In the genomic region with DNA sequence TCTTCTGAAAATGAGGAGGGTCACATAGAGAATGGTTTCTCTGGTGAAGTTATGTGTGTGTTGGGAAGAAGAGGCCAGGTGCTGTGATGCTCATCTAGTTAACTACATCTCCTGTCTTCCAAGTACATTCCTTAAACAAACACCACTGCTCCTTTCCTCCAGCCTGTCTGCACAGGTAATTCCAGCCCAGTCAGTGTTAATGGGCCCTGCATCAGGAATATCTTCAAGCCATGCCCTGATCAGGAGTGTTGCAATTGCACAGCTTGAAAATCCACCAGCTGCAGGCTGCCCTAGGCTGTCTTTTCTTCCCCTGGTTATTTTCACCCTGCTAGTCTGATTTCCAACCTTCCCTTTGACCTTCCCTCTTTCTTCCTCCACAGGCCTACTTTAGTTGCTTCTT, we compare ENCODE assay signal across 24 cellular contexts. TPM values are rescaled to one million over a fixed set of nuclear protein-coding genes. Genes with fewer than 3 reads are reported as not detected.
A peak's percentile ranks its signal among the peaks of the same experiment; 100 is the strongest.
DNase-seq lines count a peak whose midpoint lies in the region; ATAC-seq and TF ChIP-seq lines count a peak whose summit lies in the region.
"Had no signal": no experiment of that assay in that cellular context is flagged by ENCODE, and none has a peak within 500 bp of the region (broad histone marks: within the 10 kb centered on the region; RNA-seq: fewer than 3 reads in every experiment).

No MANE protein-coding gene starts in this region.

- H3K27ac Mint-ChIP-seq in endothelial cell (ENCODE audit: unreplicated experiment): peak overlapping the region; percentile 1
- H3K27ac Mint-ChIP-seq: CD4-positive, alpha-beta T cell; GM23338; H9 had no signal

- H3K27me3 ChIP-seq in mammary epithelial cell (ENCODE audit: insufficient read depth, low read length) (no peaks in the 10 kb centered on the region), breast epithelium (no peaks in the 10 kb centered on the region)
- H3K27me3 ChIP-seq: BLaER1 treated with 17β-estradiol and CSF1 and Interleukin-3, amounts not matched to agents 10 nM and 100 nM; MG63; SJSA1 had no signal

- no peak overlapping the region for H3K4me3 ChIP-seq in mammary epithelial cell (replicated peaks in 1 of 3; ENCODE audit: insufficient read depth in 1 of 3, low read depth in 2 of 3, low read length in 3 of 3)
- no peak overlapping the region for H3K4me3 ChIP-seq in breast epithelium
- H3K4me3 ChIP-seq in mucosa of descending colon: no peak overlapping the region
- H3K4me3 ChIP-seq: BLaER1 treated with 17β-estradiol and CSF1 and Interleukin-3, amounts not matched to agents 10 nM and 100 nM; GM23338; MG63; PC-9; SJSA1 had no signal

- ATAC-seq in mucosa of descending colon (peak; percentile 18), GM18858 (IDR thresholded peaks at IDR 0.05; ENCODE audit: unreplicated experiment) (no peak)
- ATAC-seq: GM23338 had no signal

- TF ChIP-seq CTCF in mammary epithelial cell (conservative IDR thresholded peaks at IDR 0.05 in 1 of 2, IDR thresholded peaks at IDR 0.05 in 1 of 2; ENCODE audit: extremely low read depth in 1 of 2, insufficient read depth in 1 of 2, low read depth in 1 of 2, low read length in 2 of 2): no peak
- TF ChIP-seq CTCF in breast epithelium (IDR thresholded peaks at IDR 0.05): no peak
- TF ChIP-seq CTCF in endothelial cell (IDR thresholded peaks at IDR 0.05; ENCODE audit: unreplicated experiment): no peak
- TF ChIP-seq CTCF in mucosa of descending colon (IDR thresholded peaks at IDR 0.05): no peak

- H3K27ac ChIP-seq in mammary epithelial cell (ENCODE audit: insufficient read depth, low read depth, low read length) (no peak overlapping the region), breast epithelium (no peak overlapping the region)
- H3K27ac ChIP-seq: BLaER1 treated with 17β-estradiol and CSF1 and Interleukin-3, amounts not matched to agents 10 nM and 100 nM; PC-9; SJSA1 had no signal

- H3K27me3 Mint-ChIP-seq in endothelial cell (ENCODE audit: unreplicated experiment): peaks cover 6% of the 10 kb centered on the region
- H3K27me3 Mint-ChIP-seq: CD4-positive, alpha-beta T cell had no signal

- H3K9ac ChIP-seq in mammary epithelial cell (ENCODE audit: insufficient read depth, low read length): no peak overlapping the region
- H3K9ac ChIP-seq: BLaER1 treated with 17β-estradiol and CSF1 and Interleukin-3, amounts not matched to agents 10 nM and 100 nM had no signal

- intact Hi-C loops in mammary epithelial cell (cut with micrococcal nuclease): loop anchor here (5.0 kb wide), 1 partner anchor 628 kb away; no protein-coding TSS in a partner anchor
- intact Hi-C loops in breast epithelium (cut with DNase I; ENCODE audit: low total_unique reads): loop anchor here (10.0 kb wide), 1 partner anchor 141 kb away; no protein-coding TSS in a partner anchor
- intact Hi-C loops in mucosa of descending colon (cut with DNase I, micrococcal nuclease): loop anchor here (5.0 to 10.0 kb wide), 3 partner anchors 143 to 511 kb away; no protein-coding TSS in a partner anchor

- H3K4me2 ChIP-seq in mammary epithelial cell (ENCODE audit: insufficient read depth, low read depth, low read length): no peak overlapping the region
- H3K4me2 ChIP-seq: BLaER1 treated with 17β-estradiol and CSF1 and Interleukin-3, amounts not matched to agents 10 nM and 100 nM; GM23338; PC-9 had no signal

- H4K20me1 ChIP-seq in mammary epithelial cell (ENCODE audit: insufficient read depth, low read length): no peaks in the 10 kb centered on the region

- no peak overlapping the region for H3K4me3 Mint-ChIP-seq in endothelial cell (ENCODE audit: unreplicated experiment)
- H3K4me3 Mint-ChIP-seq: CD4-positive, alpha-beta T cell; GM23338; H9 had no signal

- no peaks in the 10 kb centered on the region for H3K9me3 Mint-ChIP-seq in endothelial cell (ENCODE audit: unreplicated experiment)
- H3K9me3 Mint-ChIP-seq: CD4-positive, alpha-beta T cell; GM23338; H9 had no signal

- no TSS peak for BruUV-seq in mammary epithelial cell (replicated peaks; lab: Mats Ljungman, UMichigan)

- no peaks in the 10 kb centered on the region for H3K79me2 ChIP-seq in mammary epithelial cell (ENCODE audit: insufficient read depth, low read length)

- no peaks in the 10 kb centered on the region for H3K36me3 ChIP-seq in mammary epithelial cell (ENCODE audit: insufficient read depth, low read length)
- H3K36me3 ChIP-seq in breast epithelium: no peaks in the 10 kb centered on the region
- no peaks in the 10 kb centered on the region for H3K36me3 ChIP-seq in mucosa of descending colon (ENCODE audit: low read depth)
- H3K36me3 ChIP-seq: MG63, SJSA1 had no signal

- H3K4me1 ChIP-seq in mammary epithelial cell (ENCODE audit: insufficient read depth, low read length): no peaks in the 10 kb centered on the region
- H3K4me1 ChIP-seq in breast epithelium: no peaks in the 10 kb centered on the region
- H3K4me1 ChIP-seq in mucosa of descending colon (ENCODE audit: low read depth): no peaks in the 10 kb centered on the region
- H3K4me1 ChIP-seq: BLaER1 treated with 17β-estradiol and CSF1 and Interleukin-3, amounts not matched to agents 10 nM and 100 nM; SJSA1 had no signal

- dilution Hi-C loops in mammary epithelial cell (cut with HindIII; ENCODE audit: low sequenced_read_pairs): loop anchor here (25.0 kb wide), 2 partner anchors 148 to 498 kb away; no protein-coding TSS in a partner anchor

- CTCF ChIA-PET in mammary epithelial cell (lab: Charles Lee; ENCODE audit: low non-redundant PET): no interaction called here

- in situ Hi-C loops in mammary epithelial cell (cut with MboI; ENCODE audit: low sequenced_read_pairs in 2 of 2): loop anchor here in 1 of 2 donors (5.0 to 25.0 kb wide), 2 partner anchors 138 to 273 kb away; no protein-coding TSS in a partner anchor

- no peak overlapping the region for H2AFZ ChIP-seq in mammary epithelial cell (ENCODE audit: low read depth, low read length)
- H2AFZ ChIP-seq: GM23338, PC-9 had no signal

- no peak for TF ChIP-seq POLR2A in breast epithelium (IDR thresholded peaks at IDR 0.05)

- H3K9me3 ChIP-seq in mammary epithelial cell (replicated peaks; ENCODE audit: insufficient read depth, low read length) (no peaks in the 10 kb centered on the region), breast epithelium (no peaks in the 10 kb centered on the region), mucosa of descending colon (no peaks in the 10 kb centered on the region)
- H3K9me3 ChIP-seq: BLaER1 treated with 17β-estradiol and CSF1 and Interleukin-3, amounts not matched to agents 10 nM and 100 nM; MG63; SJSA1 had no signal

- peaks cover 6% of the 10 kb centered on the region for H3K4me1 Mint-ChIP-seq in endothelial cell (ENCODE audit: unreplicated experiment)

- DNase-seq in mammary epithelial cell (peak; percentile 21), breast epithelium (ENCODE audit: low spot score in 2 of 2) (no peak), endothelial cell (ENCODE audit: low spot score) (no peak), mucosa of descending colon (no peak), NCI-H82 treated with DMSO at 0.1 percent for 48 hours (lab: John Stamatoyannopoulos, UW; ENCODE audit: unreplicated experiment) (no peak)
- no peak for DNase-seq in activated naive CD4-positive, alpha-beta T cell treated with Interleukin-2 at 50 U/mL for 16 hours
- DNase-seq: CD4-positive, alpha-beta T cell; H9; KBM-7; MG63; NCI-H1694; NCI-H2029 treated with DMSO at 0.1 percent for 48 hours; NCI-H446 treated with DMSO at 0.1 percent for 48 hours; NCI-H526; NCI-H82; Right ventricle myocardium superior had no signal

- H3K36me3 Mint-ChIP-seq in endothelial cell (ENCODE audit: low read depth, unreplicated experiment): no peaks in the 10 kb centered on the region

RNA-seq across cellular contexts. Expression of gene LMOD3, which starts 41.9 kb away (rescaled TPM):
- total RNA-seq in mammary epithelial cell: not detected
- polyA plus RNA-seq in mammary epithelial cell: not detected
- polyA minus RNA-seq in mammary epithelial cell: not detected
- not detected for total RNA-seq in breast epithelium
- not detected for total RNA-seq in endothelial cell (ENCODE audit: unreplicated experiment)
- total RNA-seq in mucosa of descending colon: under 1 TPM in 2 of 3 donors, not detected in 1; 0.13 to 0.34 TPM
- total RNA-seq: A172; CD4-positive, alpha-beta T cell; G401; GM23338; H9; PC-9; RPMI7951; SJSA1 had no signal
